8 cellular contexts compared by ENCODE assay signal in genomic region chr1:99969729-99970591, GRCh38. TPM values are rescaled to one million over a fixed set of nuclear protein-coding genes. Genes with fewer than 3 reads are reported as not detected.
DNase-seq lines count a peak whose midpoint lies in the region; TF ChIP-seq lines count a peak whose summit lies in the region.

TSS of gene SLC35A3 (plus strand) at chr1:99969996. CDS start at chr1:99993555, 23,559 bp downstream.

- H3K79me2 ChIP-seq in GM23248 (ENCODE audit: insufficient read depth), result peaks cover 47% of the 10 kb centered on the region
- peaks cover 55% of the 10 kb centered on the region for H3K79me2 ChIP-seq in Karpas-422 (ENCODE audit: low read length)

- H3K9me3 ChIP-seq in GM23248 (ENCODE audit: low read depth) (no peaks in the 10 kb centered on the region), Karpas-422 (ENCODE audit: low read length) (no peaks in the 10 kb centered on the region), SJCRH30 (replicated peaks) (no peaks in the 10 kb centered on the region), suprapubic skin (no peaks in the 10 kb centered on the region)

- H4K20me1 ChIP-seq in GM23248 (ENCODE audit: insufficient read depth), result no peaks in the 10 kb centered on the region
- no peaks in the 10 kb centered on the region for H4K20me1 ChIP-seq in Karpas-422 (ENCODE audit: insufficient read depth, low read depth, low read length)

- H3K27me3 ChIP-seq in GM23248 (replicated peaks; ENCODE audit: insufficient read depth), result no peaks in the 10 kb centered on the region
- no peaks in the 10 kb centered on the region for H3K27me3 ChIP-seq in Karpas-422 (ENCODE audit: low read length)
- no peaks in the 10 kb centered on the region for H3K27me3 ChIP-seq in SJCRH30
- H3K27me3 ChIP-seq in suprapubic skin, result no peaks in the 10 kb centered on the region

- peak within 1 kb of the TSS; percentile 90 for H3K4me3 ChIP-seq in GM23248
- H3K4me3 ChIP-seq in Karpas-422 (ENCODE audit: low read length), result peak within 1 kb of the TSS; percentile 84
- H3K4me3 ChIP-seq in SJCRH30, result peak within 1 kb of the TSS; percentile 95
- H3K4me3 ChIP-seq in suprapubic skin, result peak within 1 kb of the TSS; percentile 80

- H3K9me2 ChIP-seq in GM23248 (ENCODE audit: insufficient read depth) (no peaks in the 10 kb centered on the region), Karpas-422 (replicated peaks; ENCODE audit: insufficient read depth, low read length) (no peaks in the 10 kb centered on the region)

- H3K4me2 ChIP-seq in GM23248 (ENCODE audit: unreplicated experiment) (peak within 1 kb of the TSS; percentile 86), Karpas-422 (ENCODE audit: low read depth, low read length, poor library complexity, severe bottlenecking) (peak within 1 kb of the TSS; percentile 89)

- 1 to 2% methylated on average over 69 to 73 of the region's 73 CpGs for WGBS in GM23248 (ENCODE audit: low coverage in 1 of 2, low lambda C conversion rate in 2 of 2, missing lambda C conversion rate in 2 of 2), 2 experiments
- WGBS in suprapubic skin, result under 1% methylated on average over 47 of the region's 73 CpGs

- TF ChIP-seq CTCF in suprapubic skin (IDR thresholded peaks at IDR 0.05), result no peak

- H3K9ac ChIP-seq in GM23248, result peak within 1 kb of the TSS; percentile 89
- peak within 1 kb of the TSS; percentile 80 for H3K9ac ChIP-seq in Karpas-422 (ENCODE audit: low read length)

- peak within 1 kb of the TSS; percentile 100 for H2AFZ ChIP-seq in GM23248
- H2AFZ ChIP-seq in Karpas-422 (ENCODE audit: low read length), result peak within 1 kb of the TSS; percentile 99

- TF ChIP-seq POLR2A in suprapubic skin (IDR thresholded peaks at IDR 0.05), result no peak

- peaks cover 6% of the 10 kb centered on the region; the same call in 1 of the 2 replicates for H3F3A ChIP-seq in GM23248 (ENCODE audit: insufficient read depth)

- in situ Hi-C loops in GM23248 (cut with MboI), result no loop called here

- H3K36me3 ChIP-seq in GM23248 (ENCODE audit: low read depth), result no peaks in the 10 kb centered on the region
- H3K36me3 ChIP-seq in Karpas-422 (ENCODE audit: insufficient read depth, low read length), result peaks cover 6% of the 10 kb centered on the region; the same call in 1 of the 2 replicates
- H3K36me3 ChIP-seq in SJCRH30, result no peaks in the 10 kb centered on the region
- peaks cover 2% of the 10 kb centered on the region for H3K36me3 ChIP-seq in suprapubic skin

- DNase-seq in ELF-1 (ENCODE audit: low read depth, low spot score), result peak; percentile 86
- DNase-seq in GM23248, result peak; percentile 88
- DNase-seq in Karpas-422, result peak; percentile 94
- peak; percentile 80 to 84 for DNase-seq in SJCRH30
- peak; percentile 54 to 72 (median 62) for DNase-seq in activated naive CD4-positive, alpha-beta T cell (lab: John Stamatoyannopoulos, UW)
- DNase-seq in germinal center (ENCODE audit: low spot score), result peak; percentile 84
- DNase-seq in nucleus accumbens (lab: John Stamatoyannopoulos, UW), result peak in 55 of 56 donors; percentile 4 to 86 (median 66)
- DNase-seq in suprapubic skin (ENCODE audit: low spot score in 2 of 2), result peak; percentile 83 to 93

- TF ChIP-seq EP300 in suprapubic skin (IDR thresholded peaks at IDR 0.05), result no peak

- peaks cover 24% of the 10 kb centered on the region for H3K4me1 ChIP-seq in GM23248 (ENCODE audit: insufficient read depth)
- peaks cover 33% of the 10 kb centered on the region for H3K4me1 ChIP-seq in Karpas-422 (ENCODE audit: low read length)
- H3K4me1 ChIP-seq in SJCRH30, result 0 out of 2 replicates have a peak, but pooled peaks cover 3% of the 10 kb centered on the region
- peaks cover 18% of the 10 kb centered on the region for H3K4me1 ChIP-seq in suprapubic skin

- peak within 1 kb of the TSS; percentile 72 for H3K27ac ChIP-seq in GM23248
- H3K27ac ChIP-seq in Karpas-422 (ENCODE audit: low read length), result peak within 1 kb of the TSS; percentile 66
- H3K27ac ChIP-seq in SJCRH30, result peak within 1 kb of the TSS; percentile 47
- peak within 1 kb of the TSS; percentile 83 for H3K27ac ChIP-seq in suprapubic skin

RNA-seq across cellular contexts. Expression of gene SLC35A3, which starts in this region (rescaled TPM):
- total RNA-seq in GM23248 (2014; rRNA removed; shearing (Covaris generic)), result 35.7 and 46.0 TPM in 2 replicates
- polyA plus RNA-seq in GM23248 (2016; fragmentation: Nextera tagmentation; extraction: Ambion mirVana), result 30.7 and 31.1 TPM in 2 replicates
- total RNA-seq in Karpas-422 (2014; rRNA removed; shearing (Covaris generic); ENCODE audit: low replicate concordance), result 25.1 and 66.2 TPM in 2 replicates
- 17.8 and 19.0 TPM in 2 replicates for total RNA-seq in SJCRH30 (2014; rRNA removed; shearing (Covaris generic))
- total RNA-seq in suprapubic skin, result 10 to 100 TPM; 14.3 to 23.5 (median 17.2) TPM

Comparison
In these comparisons a context has a peak if more than half of its experiments do, and no peak if none do; other contexts are left out.
1. Peak in every context shown above with its lines: DNase-seq, H3K4me3 ChIP-seq and H3K27ac ChIP-seq.